ENCODE assay signal across 16 cellular contexts in the genomic region with DNA sequence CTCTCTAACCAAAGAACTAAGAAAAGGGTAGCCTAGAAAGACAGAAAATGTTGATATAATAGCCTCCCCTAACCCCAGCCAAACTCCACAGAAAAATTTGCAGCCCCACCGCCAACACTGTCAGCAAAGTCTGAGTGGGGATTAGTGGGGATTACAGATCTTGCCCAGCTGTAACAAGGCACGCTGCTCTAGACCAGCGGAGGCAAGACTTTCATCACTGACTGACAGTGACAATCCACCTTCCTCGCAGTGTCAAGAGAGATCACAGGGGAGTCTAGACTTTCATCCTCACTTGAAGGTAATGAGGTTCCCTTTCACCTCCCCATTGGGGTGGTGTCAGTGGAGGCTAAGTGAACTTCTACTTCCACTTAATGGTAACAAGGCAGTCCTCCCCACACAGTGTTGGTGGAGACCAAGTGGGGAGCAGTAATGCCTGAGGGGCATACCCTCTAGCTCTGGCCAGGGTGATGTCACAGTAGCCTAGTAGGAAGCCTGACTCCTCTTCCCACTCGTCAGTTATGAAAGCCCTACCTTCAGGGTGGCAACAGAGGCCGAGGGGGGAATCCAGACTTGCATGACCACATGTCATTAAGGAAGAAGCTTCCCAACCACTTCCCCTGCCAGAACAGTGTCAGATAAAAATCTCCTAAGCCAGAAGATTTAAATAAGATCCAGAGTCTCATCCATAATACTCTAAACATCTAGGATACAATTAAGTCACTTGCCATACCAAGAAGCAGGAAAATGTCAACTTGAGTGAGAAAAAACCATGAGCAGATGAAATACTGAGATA.
DNase-seq lines count a peak whose midpoint lies in the region; ATAC-seq and TF ChIP-seq lines count a peak whose summit lies in the region.
"Had no signal": no experiment of that assay in that cellular context is flagged by ENCODE, and none has a peak within 500 bp of the region (broad histone marks: within the 10 kb centered on the region; RNA-seq: fewer than 3 reads in every experiment).

No MANE protein-coding gene starts in this region.

- H3K23ac ChIP-seq in neuronal stem cell (ENCODE audit: low read depth, low read length, poor library complexity), result no peak overlapping the region

- TF ChIP-seq CTCF in Loucy (conservative IDR thresholded peaks at IDR 0.05; ENCODE audit: low read length) (no peak), WERI-Rb-1 (IDR thresholded peaks at IDR 0.05; ENCODE audit: low read depth, low read length) (no peak)

- no peak for ATAC-seq in stimulated activated naive CD8-positive, alpha-beta T cell treated with anti-CD3 and anti-CD28 coated beads, Interleukin-15, Interleukin-2, amounts not matched to agents 100 U/mL and 50 U/mL, for 24 hours
- ATAC-seq: left lobe of liver had no signal

- H3F3A ChIP-seq in Loucy (ENCODE audit: low read depth), result no peaks in the 10 kb centered on the region

- H3K4me2 ChIP-seq in Loucy (ENCODE audit: low read depth, low read length, poor library complexity, severe bottlenecking) (peak overlapping the region; percentile 36), neuronal stem cell (ENCODE audit: insufficient read depth, low read length, poor library complexity, severe bottlenecking) (no peak overlapping the region)

- H3K9ac ChIP-seq in Loucy (ENCODE audit: low read depth, low read length, poor library complexity, severe bottlenecking), result no peak overlapping the region
- no peak overlapping the region for H3K9ac ChIP-seq in neuronal stem cell (ENCODE audit: low read depth, low read length, poor library complexity)

- H3K36me3 ChIP-seq in Loucy (ENCODE audit: insufficient read depth, low read length), result no peaks in the 10 kb centered on the region
- no peaks in the 10 kb centered on the region for H3K36me3 ChIP-seq in WERI-Rb-1
- no peaks in the 10 kb centered on the region for H3K36me3 ChIP-seq in neuronal stem cell (replicated peaks in 1 of 2; ENCODE audit: control insufficient read depth in 2 of 2, insufficient read depth in 2 of 2, low read length in 2 of 2)

- no peaks in the 10 kb centered on the region for H3K27me3 ChIP-seq in Loucy (ENCODE audit: insufficient read depth, low read length, poor library complexity, severe bottlenecking)
- H3K27me3 ChIP-seq in WERI-Rb-1 (ENCODE audit: insufficient read depth, low read depth, severe bottlenecking), result no peaks in the 10 kb centered on the region
- no peaks in the 10 kb centered on the region for H3K27me3 ChIP-seq in neuronal stem cell (ENCODE audit: control insufficient read depth in 3 of 3, insufficient read depth in 3 of 3, low read depth in 1 of 3, low read length in 3 of 3)

- H2BK12ac ChIP-seq in neuronal stem cell (ENCODE audit: low read length), result no peak overlapping the region

- no peaks in the 10 kb centered on the region for H3K9me2 ChIP-seq in Loucy (replicated peaks; ENCODE audit: low read depth, low read length)

- no peaks in the 10 kb centered on the region for H3K79me2 ChIP-seq in Loucy (ENCODE audit: insufficient read depth, low read length)

- no peak overlapping the region for H3K4ac ChIP-seq in neuronal stem cell (ENCODE audit: low read length)

- no peak overlapping the region for H2BK120ac ChIP-seq in neuronal stem cell (ENCODE audit: low read depth, low read length)

- H3K4me1 ChIP-seq in Loucy (ENCODE audit: insufficient read depth, low read length, poor library complexity, severe bottlenecking), result peaks cover 16% of the 10 kb centered on the region
- peaks cover 0 to 2% of the 10 kb centered on the region in 2 donors for H3K4me1 ChIP-seq in neuronal stem cell (ENCODE audit: control insufficient read depth in 2 of 2, insufficient read depth in 1 of 2, low read depth in 1 of 2, low read length in 2 of 2)

- H3K18ac ChIP-seq in neuronal stem cell (ENCODE audit: low read length), result no peak overlapping the region

- H3K9me3 ChIP-seq in Loucy (ENCODE audit: insufficient read depth, low read depth, low read length) (peaks cover 5% of the 10 kb centered on the region; the same call in 1 of the 2 replicates), WERI-Rb-1 (ENCODE audit: severe bottlenecking) (no peaks in the 10 kb centered on the region), neuronal stem cell (replicated peaks in 1 of 2; ENCODE audit: control insufficient read depth in 2 of 2, insufficient read depth in 1 of 2, low read depth in 1 of 2, low read length in 2 of 2) (no peaks in the 10 kb centered on the region)

- H2AFZ ChIP-seq in Loucy (ENCODE audit: low read length) (0 out of 2 replicates have a peak overlapping the region, but pooled peaks have one; percentile 2), neuronal stem cell (ENCODE audit: low read length) (peak overlapping the region; percentile 7)

- no peaks in the 10 kb centered on the region for H4K20me1 ChIP-seq in Loucy (ENCODE audit: insufficient read depth, low read length, poor library complexity, severe bottlenecking)

- H2AK5ac ChIP-seq in neuronal stem cell (ENCODE audit: low read depth, low read length), result no peak overlapping the region

- no peak overlapping the region for H2BK15ac ChIP-seq in neuronal stem cell (ENCODE audit: low read length)

- no peak overlapping the region for H4K8ac ChIP-seq in neuronal stem cell (ENCODE audit: low read depth, low read length)

- no peak overlapping the region for H2BK5ac ChIP-seq in neuronal stem cell (ENCODE audit: low read length)

- no peak overlapping the region for H4K91ac ChIP-seq in neuronal stem cell (ENCODE audit: low read depth, low read length, poor library complexity)

- DNase-seq in Daoy (ENCODE audit: low read depth), result peak; percentile 24
- peak; percentile 85 for DNase-seq in WERI-Rb-1
- no peak for DNase-seq in neuronal stem cell (ENCODE audit: low spot score)
- DNase-seq in stimulated activated naive CD8-positive, alpha-beta T cell treated with anti-CD3 and anti-CD28 coated beads, Interleukin-15, Interleukin-2, amounts not matched to agents 100 U/mL and 50 U/mL, for 24 hours, result no peak
- no peak for DNase-seq in HT-29 (ENCODE audit: low spot score)
- no peak for DNase-seq in midbrain (lab: John Stamatoyannopoulos, UW)
- DNase-seq in NCI-H2196 treated with DMSO at 0.1 percent for 48 hours (lab: John Stamatoyannopoulos, UW; ENCODE audit: unreplicated experiment), result no peak
- DNase-seq: activated CD4-positive, alpha-beta T cell treated with anti-CD3 and anti-CD28 coated beads for 4 hours; effector memory CD4-positive, alpha-beta T cell; KG1; NCI-H1048; NCI-H1930; small intestine; stimulated activated CD4-positive, alpha-beta T cell treated with anti-CD3 and anti-CD28 coated beads, Interleukin-4, amount 100 ng/mL, for 4 hours had no signal

- H3K4me3 ChIP-seq in Loucy (ENCODE audit: low read length, poor library complexity, severe bottlenecking) (no peak overlapping the region), WERI-Rb-1 (ENCODE audit: low read depth, low read length) (peak overlapping the region; percentile 14), neuronal stem cell (ENCODE audit: low read length in 2 of 2) (no peak overlapping the region)

- H3K27ac ChIP-seq in WERI-Rb-1 (peak overlapping the region; percentile 93), neuronal stem cell (replicated peaks; ENCODE audit: low read length) (no peak overlapping the region)

- WGBS in neuronal stem cell (ENCODE audit: extremely low coverage in 2 of 2, insufficient read length in 2 of 2, insufficient replicate concordance in 1 of 2), 2 donors, result no CpG with 5 or more reads among the region's 6 CpGs

- no peaks in the 10 kb centered on the region for H3K79me1 ChIP-seq in neuronal stem cell (ENCODE audit: low read depth, low read length)

- no peak overlapping the region for H3K14ac ChIP-seq in neuronal stem cell (ENCODE audit: low read length)

Comparison
In these comparisons a context has a peak if more than half of its experiments do, and no peak if none do; other contexts are left out.
1. DNase-seq: peak in Daoy (single experiment) and WERI-Rb-1 (single experiment); none in neuronal stem cell (single experiment), stimulated activated naive CD8-positive, alpha-beta T cell treated with anti-CD3 and anti-CD28 coated beads, Interleukin-15, Interleukin-2, amounts not matched to agents 100 U/mL and 50 U/mL, for 24 hours (single experiment), HT-29 (single experiment), midbrain (single experiment) and NCI-H2196 treated with DMSO at 0.1 percent for 48 hours (single experiment).